8 cellular contexts compared by ENCODE assay signal in genomic region chr22:31969789-31970489, GRCh38. TPM values are rescaled to one million over a fixed set of nuclear protein-coding genes. Genes with fewer than 3 reads are reported as not detected.
DNase-seq lines count a peak whose midpoint lies in the region; ATAC-seq and TF ChIP-seq lines count a peak whose summit lies in the region.

No MANE protein-coding gene starts in this region.

- H3K9me3 ChIP-seq in AG04450 (ENCODE audit: control insufficient read depth, insufficient read depth, low read length) (no peaks in the 10 kb centered on the region; the same call in 1 of the 2 replicates), Peyer's patch (no peaks in the 10 kb centered on the region), tibial nerve (no peaks in the 10 kb centered on the region)

- H3K27ac Mint-ChIP-seq in nephron progenitor cell, result no peak overlapping the region

- no peaks in the 10 kb centered on the region for H3K9me3 Mint-ChIP-seq in nephron progenitor cell

- H3K36me3 ChIP-seq in Peyer's patch (no peaks in the 10 kb centered on the region), tibial nerve (no peaks in the 10 kb centered on the region)

- peak; percentile 59 for ATAC-seq in GM18861 (IDR thresholded peaks at IDR 0.05; ENCODE audit: unreplicated experiment)

- H3K27ac ChIP-seq in AG04450 (ENCODE audit: low read depth, low read length) (no peak overlapping the region), Peyer's patch (peak overlapping the region; percentile 6 to 52 (median 22)), tibial nerve (peak overlapping the region in 1 of 4 donors; percentile 56)

- peak; percentile 74 for TF ChIP-seq CTCF in AG04450 (IDR thresholded peaks at IDR 0.05; ENCODE audit: low read depth, low read length)
- TF ChIP-seq CTCF in Peyer's patch (IDR thresholded peaks at IDR 0.05), result peak in 5 of 6 experiments; percentile 17 to 83 (median 72)
- peak; percentile 69 for TF ChIP-seq CTCF in fibroblast of villous mesenchyme (IDR thresholded peaks at IDR 0.05; ENCODE audit: insufficient read depth, low read depth, low read length)
- no peak for TF ChIP-seq CTCF in nephron progenitor cell (IDR thresholded peaks at IDR 0.05)
- TF ChIP-seq CTCF in tibial nerve (IDR thresholded peaks at IDR 0.05), result peak in 1 of 5 experiments; percentile 35

- peaks cover 4% of the 10 kb centered on the region for H3K4me1 Mint-ChIP-seq in nephron progenitor cell

- no peaks in the 10 kb centered on the region for H3K36me3 Mint-ChIP-seq in nephron progenitor cell (ENCODE audit: low read depth)

- H3K27me3 Mint-ChIP-seq in nephron progenitor cell (ENCODE audit: low read depth, poor library complexity), result peaks cover 35% of the 10 kb centered on the region

- 30 to 36% methylated on average over 18 to 19 of the region's 19 CpGs for WGBS in tibial nerve, 2 donors

- CTCF ChIA-PET in AG04450 (lab: Charles Lee), result interaction anchor here (0.5 to 2.7 kb wide), 72 partner anchors 8 to 1032 kb away, joined by 3 to 40 read pairs (median 4); partner anchors contain the start of genes PISD and RTCB

- TF ChIP-seq POLR2A in Peyer's patch (IDR thresholded peaks at IDR 0.05), result no peak
- no peak for TF ChIP-seq POLR2A in tibial nerve (IDR thresholded peaks at IDR 0.05)

- H3K27me3 ChIP-seq in AG04450 (ENCODE audit: control insufficient read depth, insufficient read depth, low read length) (peaks cover 2% of the 10 kb centered on the region), Peyer's patch (no peaks in the 10 kb centered on the region), tibial nerve (no peaks in the 10 kb centered on the region)

- peak; percentile 20 for DNase-seq in AG04450 (ENCODE audit: low read depth, low spot score)
- DNase-seq in Jurkat, Clone E6-1 (ENCODE audit: low read depth, low spot score), result no peak
- peak; percentile 69 to 90 (median 80) for DNase-seq in Peyer's patch
- DNase-seq in activated effector memory CD4-positive, alpha-beta T cell treated with Interleukin-2 at 50 U/mL for 16 hours, result peak; percentile 58
- DNase-seq in fibroblast of villous mesenchyme (ENCODE audit: low read depth), result peak; percentile 68
- peak; percentile 63 for DNase-seq in nephron progenitor cell
- DNase-seq in tibial nerve (ENCODE audit: low spot score in 2 of 2), result peak in 1 of 2 donors; percentile 27

- TF ChIP-seq EP300 in tibial nerve (IDR thresholded peaks at IDR 0.05), result no peak

- POLR2A ChIA-PET in AG04450 (lab: Yijun Ruan, JAX), result interaction anchor here (0.6 to 1.0 kb wide), 2 partner anchors 30 to 308 kb away, joined by 3 to 4 read pairs; partner anchors contain the start of gene PISD

- H3K4me1 ChIP-seq in Peyer's patch (peaks cover 0 to 18% (median 9%) of the 10 kb centered on the region in 4 donors), tibial nerve (peaks cover 0 to 12% (median 8%) of the 10 kb centered on the region in 4 donors)

- peak overlapping the region; percentile 84 for H3K4me3 Mint-ChIP-seq in nephron progenitor cell

- H3K4me3 ChIP-seq in AG04450 (ENCODE audit: low read depth, low read length) (peak overlapping the region; percentile 63), Peyer's patch (peak overlapping the region; percentile 27 to 53 (median 47)), fibroblast of villous mesenchyme (ENCODE audit: low read depth, low read length) (peak overlapping the region; percentile 64), tibial nerve (peak overlapping the region; percentile 26 to 51 (median 42))
- peak overlapping the region; percentile 48 for H3K4me3 ChIP-seq in Jurkat, Clone E6-1 (ENCODE audit: low read length)

RNA-seq across cellular contexts. Expression of gene YWHAH, which starts 25.6 kb away (rescaled TPM):
- 94.9 and 118 TPM in 2 replicates for polyA plus RNA-seq in AG04450 (2011; rRNA removed)
- 50.4 and 51.4 TPM in 2 replicates for polyA minus RNA-seq in AG04450 (2011; rRNA and poly(A)+ RNA removed)
- 206 TPM for polyA plus RNA-seq in Jurkat, Clone E6-1 (2012; ENCODE audit: insufficient read depth, insufficient read length)
- total RNA-seq in Peyer's patch (10 to 100 TPM; 58.8 to 76.9 (median 75.2) TPM), fibroblast of villous mesenchyme (131 and 140 TPM in 2 replicates), tibial nerve (100 to 1,000 TPM in 1 of 4 donors, 10 to 100 TPM in 3; 66.3 to 102 (median 98.0) TPM)
